Comparison of ENCODE assay signal across 9 cellular contexts in the genomic region with DNA sequence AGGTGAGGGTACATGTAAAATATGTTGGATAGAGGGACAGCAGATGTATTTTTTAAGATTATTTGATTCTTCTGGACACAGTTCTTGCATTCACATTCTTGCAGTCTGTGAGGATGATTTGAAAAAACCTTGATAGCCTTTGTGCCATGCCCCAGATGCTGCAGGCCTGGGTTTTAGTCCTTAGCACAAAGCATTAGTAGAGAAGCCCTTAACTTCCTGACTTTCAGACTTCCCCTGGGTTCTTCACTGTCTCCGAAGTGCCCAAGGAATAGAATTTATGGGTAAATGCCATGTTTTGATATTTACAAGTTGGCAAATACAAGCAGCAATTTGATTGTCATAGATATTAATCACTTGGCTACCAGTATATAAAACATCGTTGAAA.
DNase-seq lines count a peak whose midpoint lies in the region; ATAC-seq and TF ChIP-seq lines count a peak whose summit lies in the region.
"Had no signal": no experiment of that assay in that cellular context is flagged by ENCODE, and none has a peak within 500 bp of the region (broad histone marks: within the 10 kb centered on the region; RNA-seq: fewer than 3 reads in every experiment).

No MANE protein-coding gene starts in this region.

- H3K4me3 ChIP-seq in HL-60 (replicated peaks; ENCODE audit: insufficient read depth, low read length) = no peak overlapping the region
- H3K4me3 ChIP-seq in skeletal muscle tissue (ENCODE audit: low read length in 3 of 3) = peak overlapping the region in 1 of 3 donors; percentile 65

- H3K4me1 ChIP-seq in foreskin keratinocyte = peaks cover 29% of the 10 kb centered on the region
- H3K4me1 ChIP-seq in skeletal muscle tissue (ENCODE audit: control insufficient read depth in 3 of 3, insufficient read depth in 3 of 3, low read length in 3 of 3) = peaks cover 9 to 20% (median 13%) of the 10 kb centered on the region in 3 donors

- TF ChIP-seq CTCF in HL-60 (IDR thresholded peaks at IDR 0.05; ENCODE audit: insufficient read depth, low read length) (no peak), foreskin keratinocyte (conservative IDR thresholded peaks at IDR 0.05) (no peak)

- H3K9ac ChIP-seq in skeletal muscle tissue (ENCODE audit: low read depth in 1 of 3, low read length in 3 of 3) = peak overlapping the region in 1 of 3 donors; percentile 40

- H3K36me3 ChIP-seq in skeletal muscle tissue (ENCODE audit: control insufficient read depth in 3 of 3, insufficient read depth in 3 of 3, low read length in 3 of 3) = no peaks in the 10 kb centered on the region

- no peaks in the 10 kb centered on the region for H3K27me3 ChIP-seq in HL-60 (ENCODE audit: insufficient read depth, poor library complexity, severe bottlenecking)
- H3K27me3 ChIP-seq in foreskin keratinocyte = no peaks in the 10 kb centered on the region
- H3K27me3 ChIP-seq in skeletal muscle tissue (ENCODE audit: control insufficient read depth in 3 of 3, insufficient read depth in 3 of 3, low read length in 3 of 3) = peaks cover 0 to 3% (median 0%) of the 10 kb centered on the region in 3 donors

- no peak for DNase-seq in HL-60 (ENCODE audit: low read depth in 1 of 2, low spot score in 1 of 2)
- no peak for DNase-seq in foreskin keratinocyte
- no peak for DNase-seq in amniotic stem cell (lab: John Stamatoyannopoulos, UW)
- DNase-seq in ureter (ENCODE audit: low spot score) = no peak
- DNase-seq in COLO668 (lab: John Stamatoyannopoulos, UW; ENCODE audit: unreplicated experiment) = no peak
- DNase-seq: activated CD4-positive, CD25-positive, alpha-beta regulatory T cell had no signal

- no peaks in the 10 kb centered on the region for H3K9me3 ChIP-seq in skeletal muscle tissue (ENCODE audit: control insufficient read depth in 3 of 3, low read length in 3 of 3)

- peak; percentile 61 for ATAC-seq in SK-N-SH treated with all-trans-retinoic acid at 6 μM for 48 hours
- ATAC-seq in foreskin keratinocyte = no peak
- no peak for ATAC-seq in GM18909 (IDR thresholded peaks at IDR 0.05; ENCODE audit: poor library complexity, unreplicated experiment)

- peak overlapping the region; percentile 74 for H3K27ac ChIP-seq in HL-60 (replicated peaks)
- H3K27ac ChIP-seq in foreskin keratinocyte = peak overlapping the region; percentile 18
- H3K27ac ChIP-seq in skeletal muscle tissue (ENCODE audit: low read depth, low read length) = peak overlapping the region; percentile 70

TF ChIP-seq in SK-N-SH treated with all-trans-retinoic acid at 6 μM for 48 hours, 23 proteins besides CTCF, POLR2A, EP300 and RAD21:
- TF ChIP-seq ZFP3 (CRISPR knock-in tag; IDR thresholded peaks at IDR 0.05) (no peak), ESRRG (CRISPR knock-in tag; IDR thresholded peaks at IDR 0.05) (no peak), TOX (CRISPR knock-in tag; IDR thresholded peaks at IDR 0.05; ENCODE audit: borderline replicate concordance) (no peak), ARNTL (CRISPR knock-in tag; IDR thresholded peaks at IDR 0.05; ENCODE audit: borderline replicate concordance, low read depth) (no peak)

Comparison
In these comparisons a context has a peak if more than half of its experiments do, and no peak if none do; other contexts are left out.
1. H3K27ac ChIP-seq: peak in every context shown above with its lines; median percentile 74 in HL-60; 70 in skeletal muscle tissue; 18 in foreskin keratinocyte.